Comparison of ENCODE assay signal across 18 cellular contexts in genomic region chr5:154541553-154541952, GRCh38.
A peak's percentile ranks its signal among the peaks of the same experiment; 100 is the strongest.
DNase-seq lines count a peak whose midpoint lies in the region; TF ChIP-seq lines count a peak whose summit lies in the region.
"Had no signal": no experiment of that assay in that cellular context is flagged by ENCODE, and none has a peak within 500 bp of the region (broad histone marks: within the 10 kb centered on the region; RNA-seq: fewer than 3 reads in every experiment).

No MANE protein-coding gene starts in this region.

- DNase-seq in AG10803 (ENCODE audit: low read depth), result no peak
- peak; percentile 47 to 69 for DNase-seq in SJSA1 (ENCODE audit: low read depth in 1 of 2, low spot score in 2 of 2)
- DNase-seq in islet precursor cell, result peak; percentile 83
- DNase-seq in ascending aorta (ENCODE audit: low spot score in 2 of 2), result no peak
- no peak for DNase-seq in A172 (ENCODE audit: low spot score)
- DNase-seq in effector CD8-positive, alpha-beta T cell (lab: John Stamatoyannopoulos, UW), result no peak
- DNase-seq in KG1 (lab: John Stamatoyannopoulos, UW), result no peak
- DNase-seq: activated CD4-positive, alpha-beta T cell treated with anti-CD3 and anti-CD28 coated beads for 4 hours; foreskin fibroblast; NCI-H1417 treated with DMSO at 0.1 percent for 48 hours; NCI-H510A; Peyer's patch; T-helper 2 cell; upper lobe of left lung had no signal

- TF ChIP-seq CTCF in AG10803 (conservative IDR thresholded peaks at IDR 0.05; ENCODE audit: low read length) (peak; percentile 17), GM12874 (IDR thresholded peaks at IDR 0.05; ENCODE audit: insufficient read depth, low read depth, low read length) (peak; percentile 59), ascending aorta (IDR thresholded peaks at IDR 0.05) (no peak)

- H3K9me3 ChIP-seq in SJSA1 (replicated peaks) (0 out of 2 replicates have a peak, but pooled peaks cover 2% of the 10 kb centered on the region), ascending aorta (no peaks in the 10 kb centered on the region)
- H3K9me3 ChIP-seq: BLaER1, body of pancreas, Peyer's patch, upper lobe of left lung had no signal

- no peaks in the 10 kb centered on the region for H3K36me3 ChIP-seq in SJSA1
- no peaks in the 10 kb centered on the region for H3K36me3 ChIP-seq in ascending aorta
- H3K36me3 ChIP-seq: BLaER1, Peyer's patch, upper lobe of left lung had no signal

- intact Hi-C loops in ascending aorta (cut with DNase I), result no loop called here

- peaks cover 67% of the 10 kb centered on the region for H3K27me3 ChIP-seq in SJSA1 (replicated peaks)
- H3K27me3 ChIP-seq in ascending aorta, result no peaks in the 10 kb centered on the region
- H3K27me3 ChIP-seq: BLaER1, Peyer's patch, upper lobe of left lung had no signal

- H3K4me1 ChIP-seq in SJSA1 (replicated peaks) (peaks cover 40% of the 10 kb centered on the region), ascending aorta (no peaks in the 10 kb centered on the region)
- H3K4me1 ChIP-seq: body of pancreas, parathyroid adenoma, Peyer's patch, upper lobe of left lung had no signal

- H3K27ac ChIP-seq in SJSA1 (no peak overlapping the region), ascending aorta (no peak overlapping the region)
- H3K27ac ChIP-seq: BLaER1, body of pancreas, parathyroid adenoma, upper lobe of left lung had no signal

- H3K4me3 ChIP-seq in AG10803 (ENCODE audit: low read length) (no peak overlapping the region), SJSA1 (no peak overlapping the region), ascending aorta (no peak overlapping the region)
- H3K4me3 ChIP-seq: BLaER1, body of pancreas, Peyer's patch, upper lobe of left lung had no signal

Comparison
In these comparisons a context has a peak if more than half of its experiments do, and no peak if none do; other contexts are left out.
1. DNase-seq: peak in SJSA1 (2 of 2) and islet precursor cell (single experiment); none in AG10803 (single experiment), ascending aorta (0 of 2), A172 (single experiment), effector CD8-positive, alpha-beta T cell (single experiment) and KG1 (single experiment).
2. CTCF ChIP-seq: peak in AG10803 (single experiment) and GM12874 (single experiment); none in ascending aorta (0 of 3).